ENCODE assay signal across 19 cellular contexts in genomic region chr5:90398726-90399125, GRCh38. TPM values are rescaled to one million over a fixed set of nuclear protein-coding genes. Genes with fewer than 3 reads are reported as not detected.
DNase-seq lines count a peak whose midpoint lies in the region; ATAC-seq, FAIRE-seq and TF ChIP-seq lines count a peak whose summit lies in the region.
"Had no signal": no experiment of that assay in that cellular context is flagged by ENCODE, and none has a peak within 500 bp of the region (broad histone marks: within the 10 kb centered on the region; RNA-seq: fewer than 3 reads in every experiment).

No MANE protein-coding gene starts in this region.

- no peak for TF ChIP-seq EP300 in GM12878 (IDR thresholded peaks at IDR 0.05; ENCODE audit: borderline replicate concordance in 1 of 2, control insufficient read depth in 1 of 2, low read depth in 2 of 2, low read length in 2 of 2)

- H3K36me3 Mint-ChIP-seq in stimulated activated naive B cell treated with anti-CD40 and anti-IgM and Interleukin-4, amounts not matched to agents 10 μg/mL and 1 μg/mL and 100 μg/mL, for 72 hours: peaks cover 16 to 27% of the 10 kb centered on the region in 2 donors

- 0 out of 2 replicates have a peak overlapping the region, but pooled peaks have one; percentile 13 for H2AFZ ChIP-seq in MM.1S (ENCODE audit: low read length)
- H2AFZ ChIP-seq in GM12878 (ENCODE audit: control insufficient read depth, low read depth, low read length): no peak overlapping the region

- H3K27ac ChIP-seq in MM.1S (ENCODE audit: low read length) (peak overlapping the region; percentile 16; the same call in 1 of the 2 replicates), GM12878 (ENCODE audit: control insufficient read depth, insufficient read depth) (no peak overlapping the region), right lobe of liver (no peak overlapping the region)
- H3K27ac ChIP-seq: C4-2B, Peyer's patch, SJSA1 had no signal

- H3K9me3 ChIP-seq in MM.1S (replicated peaks; ENCODE audit: insufficient read depth, low read length) (no peaks in the 10 kb centered on the region), GM12878 (replicated peaks; ENCODE audit: control insufficient read depth, insufficient read depth, low read length) (no peaks in the 10 kb centered on the region), right lobe of liver (no peaks in the 10 kb centered on the region)
- H3K9me3 ChIP-seq: Peyer's patch, SJSA1 had no signal

- H3K27me3 Mint-ChIP-seq in stimulated activated naive B cell treated with anti-CD40 and anti-IgM and Interleukin-4, amounts not matched to agents 10 μg/mL and 1 μg/mL and 100 μg/mL, for 72 hours: no peaks in the 10 kb centered on the region

- H3K9ac ChIP-seq in MM.1S (ENCODE audit: low read length): peak overlapping the region; percentile 12; the same call in 1 of the 2 replicates
- no peak overlapping the region for H3K9ac ChIP-seq in GM12878 (ENCODE audit: control insufficient read depth, insufficient read depth, low read length)

- H3K4me3 ChIP-seq in MM.1S (ENCODE audit: low read length) (peak overlapping the region; percentile 42), GM12878 (no peak overlapping the region), right lobe of liver (no peak overlapping the region)
- H3K4me3 ChIP-seq: Peyer's patch, SJSA1 had no signal

- no peaks in the 10 kb centered on the region for H3F3A ChIP-seq in MM.1S (ENCODE audit: insufficient read depth, low read length)

- no peaks in the 10 kb centered on the region for H3K79me2 ChIP-seq in MM.1S (ENCODE audit: low read length)
- H3K79me2 ChIP-seq in GM12878 (ENCODE audit: control insufficient read depth, insufficient read depth, low read length): no peaks in the 10 kb centered on the region

- no peaks in the 10 kb centered on the region for H3K9me3 Mint-ChIP-seq in stimulated activated naive B cell treated with anti-CD40 and anti-IgM and Interleukin-4, amounts not matched to agents 10 μg/mL and 1 μg/mL and 100 μg/mL, for 72 hours

- RAD21 ChIA-PET in GM12878 (lab: Charles Lee; ENCODE audit: unreplicated experiment): no interaction called here

- H3K4me1 Mint-ChIP-seq in stimulated activated naive B cell treated with anti-CD40 and anti-IgM and Interleukin-4, amounts not matched to agents 10 μg/mL and 1 μg/mL and 100 μg/mL, for 72 hours: peaks cover 0 to 3% of the 10 kb centered on the region in 2 donors

- H4K20me1 ChIP-seq in MM.1S (ENCODE audit: insufficient read depth, low read length) (no peaks in the 10 kb centered on the region), GM12878 (ENCODE audit: control insufficient read depth, insufficient read depth) (no peaks in the 10 kb centered on the region)

- TF ChIP-seq RAD21 in GM12878 (IDR thresholded peaks at IDR 0.05; ENCODE audit: insufficient read depth, low read depth, low read length): no peak

- H3K9me2 ChIP-seq in MM.1S (replicated peaks; ENCODE audit: insufficient read depth, low read length): no peaks in the 10 kb centered on the region

- no peak for FAIRE-seq in GM12878 (lab: Jason Lieb, UNC)
- FAIRE-seq in D721Med (lab: Jason Lieb, UNC): no peak
- FAIRE-seq: H54, HepG2 had no signal

- 0 out of 2 replicates have a peak, but pooled peaks cover 4% of the 10 kb centered on the region for H3K4me1 ChIP-seq in MM.1S (ENCODE audit: low read length)
- no peaks in the 10 kb centered on the region for H3K4me1 ChIP-seq in GM12878 (ENCODE audit: control insufficient read depth, insufficient read depth, low read length)
- no peaks in the 10 kb centered on the region for H3K4me1 ChIP-seq in right lobe of liver
- H3K4me1 ChIP-seq: Peyer's patch, SJSA1 had no signal

- peak; percentile 44; the same call in 2 of the 3 replicates for ATAC-seq in GM12878
- ATAC-seq in stimulated activated naive B cell treated with anti-CD40 and anti-IgM and Interleukin-4, amounts not matched to agents 10 μg/mL and 1 μg/mL and 100 μg/mL, for 72 hours (replicated peaks): no peak
- no peak for ATAC-seq in right lobe of liver
- ATAC-seq: HepG2 had no signal

- 100% methylated on average over 2 of the region's 2 CpGs for WGBS in GM12878 (ENCODE audit: insufficient coverage, insufficient replicate concordance, low lambda C conversion rate, missing lambda C conversion rate)
- WGBS in right lobe of liver (ENCODE audit: insufficient coverage, low coverage, low lambda C conversion rate, missing lambda C conversion rate): 83% methylated on average over 1 of the region's 2 CpGs

- H3K4me2 ChIP-seq in MM.1S (ENCODE audit: low read depth, low read length) (peak overlapping the region; percentile 56), GM12878 (ENCODE audit: control insufficient read depth, insufficient read depth) (no peak overlapping the region)

- H3K4me3 Mint-ChIP-seq in stimulated activated naive B cell treated with anti-CD40 and anti-IgM and Interleukin-4, amounts not matched to agents 10 μg/mL and 1 μg/mL and 100 μg/mL, for 72 hours: no peak overlapping the region

- in situ Hi-C loops in GM12878 (cut with MboI): no loop called here

- SMC1A ChIA-PET in GM12878 (lab: Charles Lee; ENCODE audit: uncharacterized antibody, unreplicated experiment): no interaction called here

- TF ChIP-seq POLR2A in GM12878 (IDR thresholded peaks at IDR 0.05; ENCODE audit: low read depth, low read length) (no peak), right lobe of liver (IDR thresholded peaks at IDR 0.05) (no peak)

- peak overlapping the region; percentile 9 for H3K27ac Mint-ChIP-seq in stimulated activated naive B cell treated with anti-CD40 and anti-IgM and Interleukin-4, amounts not matched to agents 10 μg/mL and 1 μg/mL and 100 μg/mL, for 72 hours

- BruUV-seq in GM12878 (replicated peaks; lab: Mats Ljungman, UMichigan): no TSS peak

- TF ChIP-seq CTCF in MM.1S (IDR thresholded peaks at IDR 0.05; ENCODE audit: low read length) (no peak), GM12878 (IDR thresholded peaks at IDR 0.05 in 2 of 3, conservative IDR thresholded peaks at IDR 0.05 in 1 of 3; ENCODE audit: control insufficient read depth in 2 of 3, extremely low read depth in 1 of 3, insufficient read depth in 1 of 3, low read depth in 3 of 3, low read length in 3 of 3) (no peak), D721Med (IDR thresholded peaks at IDR 0.05; ENCODE audit: insufficient read depth, missing control alignments) (no peak), right lobe of liver (IDR thresholded peaks at IDR 0.05) (no peak)

- POLR2A ChIA-PET in GM12878 (lab: Charles Lee): no interaction called here

- CTCF ChIA-PET in GM12878 (lab: Yijun Ruan, JAX): interaction anchor here (1.6 kb wide), 1 partner anchor 37 kb away, joined by 3 read pairs; no protein-coding TSS in a partner anchor

- intact Hi-C loops in GM12878 (cut with micrococcal nuclease; ENCODE audit: unreplicated experiment) (loop anchor here (5.0 kb wide), 1 partner anchor 1671 kb away; no protein-coding TSS in a partner anchor), right lobe of liver (cut with DNase I) (no loop called here)

- DNase-seq in MM.1S (peak; percentile 63), GM12878 (ENCODE audit: low read depth, low spot score) (no peak), inferior parietal cortex (ENCODE audit: extremely low spot score) (peak; percentile 73), NCI-H2196 (lab: John Stamatoyannopoulos, UW; ENCODE audit: unreplicated experiment) (no peak), D721Med (ENCODE audit: insufficient read length, low spot score) (no peak), right lobe of liver (no peak)
- no peak for DNase-seq in stimulated activated naive B cell treated with anti-CD40 and anti-IgM and Interleukin-4, amounts not matched to agents 10 μg/mL and 1 μg/mL and 100 μg/mL, for 72 hours
- DNase-seq: ACHN, DMS79, KG1, NCI-H1417 treated with DMSO at 0.1 percent for 48 hours, NCI-H1930, NCI-H446 treated with DMSO at 0.1 percent for 48 hours, NCI-H69, Peyer's patch had no signal

- H3K27me3 ChIP-seq in MM.1S (replicated peaks; ENCODE audit: insufficient read depth, low read length) (no peaks in the 10 kb centered on the region), GM12878 (replicated peaks in 1 of 2; ENCODE audit: control insufficient read depth in 2 of 2, insufficient read depth in 2 of 2, low read length in 1 of 2) (no peaks in the 10 kb centered on the region), right lobe of liver (no peaks in the 10 kb centered on the region)
- H3K27me3 ChIP-seq: Peyer's patch, SJSA1 had no signal

- H3K36me3 ChIP-seq in MM.1S (replicated peaks; ENCODE audit: insufficient read depth, low read length): no peaks in the 10 kb centered on the region
- H3K36me3 ChIP-seq in GM12878 (ENCODE audit: control insufficient read depth in 2 of 2, insufficient read depth in 2 of 2, low read length in 1 of 2): peaks cover 0 to 3% of the 10 kb centered on the region in 2 experiments; a peak in 1 of 4 replicates
- peaks cover 0 to 6% (median 0%) of the 10 kb centered on the region in 4 donors for H3K36me3 ChIP-seq in right lobe of liver

TF ChIP-seq in GM12878, 131 proteins besides CTCF, POLR2A, EP300 and RAD21 (continues in another document):
- TF ChIP-seq POLR2AphosphoS5 (IDR thresholded peaks at IDR 0.05; ENCODE audit: low read length) (no peak), POLR2AphosphoS2 (IDR thresholded peaks at IDR 0.05; ENCODE audit: low read depth, low read length) (no peak), YY1 (IDR thresholded peaks at IDR 0.05; ENCODE audit: low read depth, low read length) (no peak)

RNA-seq across cellular contexts. Expression of gene CETN3, which starts 10.8 kb away (rescaled TPM):
- 86.0 and 86.6 TPM in 2 replicates for total RNA-seq in GM12878 (2013; cell fraction: nucleolus; rRNA removed)
- 16.8 and 28.8 TPM in 2 replicates for total RNA-seq in GM12878 (2014; rRNA removed)
- total RNA-seq in GM12878 (2014; rRNA removed; fragmentation: Illumina TruSeq; extraction: Trizol): 45.5 and 50.1 TPM in 2 replicates
- 22.2 and 29.5 TPM in 2 replicates for total RNA-seq in GM12878 (2021)
- 16.7 TPM for polyA plus RNA-seq in GM12878 (2011; ENCODE audit: low read depth)
- polyA plus RNA-seq in GM12878 (2011; rRNA removed): 50.9 and 114 TPM in 2 replicates
- 3.3 and 4.6 TPM in 2 replicates for polyA plus RNA-seq in GM12878 (2011; cell fraction: cytosol; rRNA removed)
- 11.8 and 18.7 TPM in 2 replicates for polyA plus RNA-seq in GM12878 (2011; cell fraction: nucleus; rRNA removed)
- 31.4 and 44.8 TPM in 2 replicates for polyA plus RNA-seq in GM12878 (2012)
- 54.7 and 58.5 TPM in 2 replicates for polyA plus RNA-seq in GM12878 (2014; fragmentation: Illumina TruSeq; extraction: Trizol)
- 10 to 100 TPM; 54.6 to 59.1 TPM for polyA plus RNA-seq in GM12878 (2014; fragmentation: Nextera tagmentation; extraction: Ambion mirVana)
- polyA plus RNA-seq in GM12878 (2014; rRNA removed): 30.6 and 48.8 TPM in 2 replicates
- 10 to 100 TPM; 52.6 to 57.7 TPM for polyA plus RNA-seq in GM12878 (2016; fragmentation: Nextera tagmentation; extraction: Ambion mirVana)
- polyA minus RNA-seq in GM12878 (2011; rRNA and poly(A)+ RNA removed): 2.2 and 2.5 TPM in 2 replicates
- polyA minus RNA-seq in GM12878 (2011; cell fraction: cytosol; rRNA and poly(A)+ RNA removed): 2.4 and 6.1 TPM in 2 replicates
- polyA minus RNA-seq in GM12878 (2011; cell fraction: nucleus; rRNA and poly(A)+ RNA removed): 7.5 and 7.7 TPM in 2 replicates
- total RNA-seq in right lobe of liver: 1 to 10 TPM; 4.2 to 8.0 (median 6.9) TPM

Comparison
In these comparisons a context has a peak if more than half of its experiments do, and no peak if none do; other contexts are left out.
1. DNase-seq: peak in MM.1S (single experiment) and inferior parietal cortex (single experiment); none in GM12878 (single experiment), stimulated activated naive B cell treated with anti-CD40 and anti-IgM and Interleukin-4, amounts not matched to agents 10 μg/mL and 1 μg/mL and 100 μg/mL, for 72 hours (single experiment), NCI-H2196 (single experiment), D721Med (single experiment) and right lobe of liver (0 of 3).